8 cellular contexts compared by ENCODE assay signal in genomic region chr6:83708970-83709747, GRCh38. TPM values are rescaled to one million over a fixed set of nuclear protein-coding genes. Genes with fewer than 3 reads are reported as not detected.
DNase-seq lines count a peak whose midpoint lies in the region; ATAC-seq, FAIRE-seq and TF ChIP-seq lines count a peak whose summit lies in the region.

TSS of gene SNAP91 (minus strand) at chr6:83709101. CDS start at chr6:83707927, 1,174 bp downstream.

- peak within 1 kb of the TSS; percentile 31 for H3K4me3 Mint-ChIP-seq in activated CD8-positive, alpha-beta T cell treated with anti-CD3 and anti-CD28 coated beads for 36 hours
- no peak within 1 kb of the TSS for H3K4me3 Mint-ChIP-seq in activated CD8-positive, alpha-beta T cell treated with anti-CD3 and anti-CD28 coated beads, Interleukin-2, amount 10 ng/mL, durations not matched to agents 7 days and 5 days

- 2% methylated on average over 19 to 36 of the region's 83 CpGs for WGBS in tibial nerve, 2 donors

- H3K36me3 ChIP-seq in lower lobe of right lung (no peaks in the 10 kb centered on the region), tibial nerve (no peaks in the 10 kb centered on the region)

- TF ChIP-seq POLR2A in tibial nerve (IDR thresholded peaks at IDR 0.05): no peak

- peak; percentile 4 for DNase-seq in activated CD8-positive, alpha-beta T cell treated with anti-CD3 and anti-CD28 coated beads for 36 hours
- no peak for DNase-seq in activated CD8-positive, alpha-beta T cell treated with anti-CD3 and anti-CD28 coated beads, Interleukin-2, amount 10 ng/mL, durations not matched to agents 7 days and 5 days
- peak; percentile 21 for DNase-seq in NCI-H460 (ENCODE audit: extremely low read depth, low read depth)
- DNase-seq in lower lobe of right lung: peak; percentile 47
- no peak for DNase-seq in tibial nerve (ENCODE audit: low spot score in 2 of 2)
- no peak for DNase-seq in RCC 7860 (ENCODE audit: low spot score)

- FAIRE-seq in RCC 7860 (lab: Jason Lieb, UNC): no peak

- H3K36me3 Mint-ChIP-seq in activated CD8-positive, alpha-beta T cell treated with anti-CD3 and anti-CD28 coated beads for 36 hours (ENCODE audit: low read depth): no peaks in the 10 kb centered on the region
- H3K36me3 Mint-ChIP-seq in activated CD8-positive, alpha-beta T cell treated with anti-CD3 and anti-CD28 coated beads, Interleukin-2, amount 10 ng/mL, durations not matched to agents 7 days and 5 days (ENCODE audit: low read depth): peaks cover 4% of the 10 kb centered on the region

- H3K4me1 Mint-ChIP-seq in activated CD8-positive, alpha-beta T cell treated with anti-CD3 and anti-CD28 coated beads for 36 hours (ENCODE audit: low read depth): peaks cover 3% of the 10 kb centered on the region
- H3K4me1 Mint-ChIP-seq in activated CD8-positive, alpha-beta T cell treated with anti-CD3 and anti-CD28 coated beads, Interleukin-2, amount 10 ng/mL, durations not matched to agents 7 days and 5 days (ENCODE audit: low read depth): no peaks in the 10 kb centered on the region

- no peak for TF ChIP-seq EP300 in tibial nerve (IDR thresholded peaks at IDR 0.05)

- no peak for TF ChIP-seq CTCF in activated CD8-positive, alpha-beta T cell treated with anti-CD3 and anti-CD28 coated beads for 36 hours (IDR thresholded peaks at IDR 0.05)
- TF ChIP-seq CTCF in lower lobe of right lung (IDR thresholded peaks at IDR 0.05) (no peak), tibial nerve (IDR thresholded peaks at IDR 0.05) (no peak)

- peaks cover 49% of the 10 kb centered on the region for H3K27me3 ChIP-seq in lower lobe of right lung (ENCODE audit: low read depth)
- H3K27me3 ChIP-seq in tibial nerve: peaks cover 0 to 47% of the 10 kb centered on the region in 2 donors

- H3K9me3 ChIP-seq in lower lobe of right lung (peaks cover 11% of the 10 kb centered on the region), tibial nerve (peaks cover 0 to 17% (median 4%) of the 10 kb centered on the region in 4 donors)

- POLR2A ChIA-PET in activated CD8-positive, alpha-beta T cell treated with anti-CD3 and anti-CD28 coated beads for 36 hours (lab: Charles Lee): interaction anchor here (0.6 kb wide), 1 partner anchor 830 kb away, joined by 3 read pairs; no protein-coding TSS in a partner anchor
- POLR2A ChIA-PET in activated CD8-positive, alpha-beta T cell treated with anti-CD3 and anti-CD28 coated beads, Interleukin-2, amount 10 ng/mL, durations not matched to agents 7 days and 5 days (lab: Charles Lee): no interaction called here

- CTCF ChIA-PET in activated CD8-positive, alpha-beta T cell treated with anti-CD3 and anti-CD28 coated beads for 36 hours (lab: Charles Lee): no interaction called here
- CTCF ChIA-PET in activated CD8-positive, alpha-beta T cell treated with anti-CD3 and anti-CD28 coated beads, Interleukin-2, amount 10 ng/mL, durations not matched to agents 7 days and 5 days (lab: Charles Lee): no interaction called here

- H3K9me3 Mint-ChIP-seq in activated CD8-positive, alpha-beta T cell treated with anti-CD3 and anti-CD28 coated beads for 36 hours: no peaks in the 10 kb centered on the region
- H3K9me3 Mint-ChIP-seq in activated CD8-positive, alpha-beta T cell treated with anti-CD3 and anti-CD28 coated beads, Interleukin-2, amount 10 ng/mL, durations not matched to agents 7 days and 5 days (ENCODE audit: insufficient read depth): no peaks in the 10 kb centered on the region

- H3K27ac ChIP-seq in cingulate gyrus (ENCODE audit: low read depth, low read length): peak within 1 kb of the TSS; percentile 71
- no peak within 1 kb of the TSS for H3K27ac ChIP-seq in lower lobe of right lung
- H3K27ac ChIP-seq in tibial nerve: no peak within 1 kb of the TSS

- ATAC-seq in activated CD8-positive, alpha-beta T cell treated with anti-CD3 and anti-CD28 coated beads for 36 hours: peak; percentile 24
- ATAC-seq in activated CD8-positive, alpha-beta T cell treated with anti-CD3 and anti-CD28 coated beads, Interleukin-2, amount 10 ng/mL, durations not matched to agents 7 days and 5 days: no peak
- peak; percentile 46 to 59 for ATAC-seq in lower lobe of right lung
- no peak for ATAC-seq in HG03521 (IDR thresholded peaks at IDR 0.05; ENCODE audit: unreplicated experiment)

- peaks cover 34% of the 10 kb centered on the region for H3K27me3 Mint-ChIP-seq in activated CD8-positive, alpha-beta T cell treated with anti-CD3 and anti-CD28 coated beads for 36 hours
- peaks cover 33% of the 10 kb centered on the region for H3K27me3 Mint-ChIP-seq in activated CD8-positive, alpha-beta T cell treated with anti-CD3 and anti-CD28 coated beads, Interleukin-2, amount 10 ng/mL, durations not matched to agents 7 days and 5 days (ENCODE audit: low read depth)

- intact Hi-C loops in activated CD8-positive, alpha-beta T cell treated with anti-CD3 and anti-CD28 coated beads for 36 hours (cut with micrococcal nuclease): no loop called here
- intact Hi-C loops in lower lobe of right lung (cut with DNase I): no loop called here

- H3K4me1 ChIP-seq in lower lobe of right lung (no peaks in the 10 kb centered on the region), tibial nerve (peaks cover 0 to 21% (median 5%) of the 10 kb centered on the region in 4 donors)

- H3K4me3 ChIP-seq in lower lobe of right lung (peak within 1 kb of the TSS; percentile 47), tibial nerve (peak within 1 kb of the TSS; percentile 26 to 60 (median 39))

- no peak within 1 kb of the TSS for H3K27ac Mint-ChIP-seq in activated CD8-positive, alpha-beta T cell treated with anti-CD3 and anti-CD28 coated beads for 36 hours
- H3K27ac Mint-ChIP-seq in activated CD8-positive, alpha-beta T cell treated with anti-CD3 and anti-CD28 coated beads, Interleukin-2, amount 10 ng/mL, durations not matched to agents 7 days and 5 days: no peak within 1 kb of the TSS

RNA-seq across cellular contexts. Expression of gene SNAP91, which starts in this region (rescaled TPM):
- not detected for total RNA-seq in activated CD8-positive, alpha-beta T cell treated with anti-CD3 and anti-CD28 coated beads for 36 hours
- total RNA-seq in activated CD8-positive, alpha-beta T cell treated with anti-CD3 and anti-CD28 coated beads, Interleukin-2, amount 10 ng/mL, durations not matched to agents 7 days and 5 days: not detected
- 0.43 and 0.67 TPM in 2 replicates for total RNA-seq in NCI-H460 (2014; rRNA removed; shearing (Covaris generic))
- not detected in 2 replicates for polyA plus RNA-seq in NCI-H460 (2014; cell fraction: nucleus; rRNA removed)
- total RNA-seq in lower lobe of right lung: not detected
- total RNA-seq in tibial nerve: 1 to 10 TPM in 1 of 4 donors, under 1 TPM in 2, not detected in 1; 0.42 to 4.3 (median 0.90) TPM

Comparison
In these comparisons a context has a peak if more than half of its experiments do, and no peak if none do; other contexts are left out.
1. Peak in DNase-seq and ATAC-seq in activated CD8-positive, alpha-beta T cell treated with anti-CD3 and anti-CD28 coated beads for 36 hours; RNA of the gene not detected or under 1 TPM.
2. Peak in DNase-seq in NCI-H460; RNA of the gene not detected or under 1 TPM.
3. Peak in DNase-seq, ATAC-seq and H3K4me3 ChIP-seq in lower lobe of right lung; RNA of the gene not detected or under 1 TPM.